7 cellular contexts compared by ENCODE assay signal in the genomic region with DNA sequence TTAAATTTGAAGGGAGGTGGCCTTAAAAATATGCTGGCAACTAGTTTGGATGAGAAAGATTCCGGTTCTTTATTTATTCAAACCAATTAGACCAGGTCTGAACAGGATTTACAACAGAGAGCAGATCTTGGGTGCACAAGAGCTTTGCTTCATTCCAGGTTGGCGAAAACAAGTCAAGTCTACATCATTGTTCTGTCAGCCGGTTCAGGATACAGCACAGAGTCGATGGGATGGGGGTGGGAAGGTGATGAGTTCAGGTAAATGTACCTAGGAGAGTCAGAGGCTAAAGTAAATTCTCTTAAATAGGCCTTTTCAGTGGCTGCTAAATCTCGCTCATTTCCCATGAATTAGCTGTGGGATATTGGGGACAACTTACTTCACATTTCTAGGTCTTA. TPM values are rescaled to one million over a fixed set of nuclear protein-coding genes. Genes with fewer than 3 reads are reported as not detected.
A peak's percentile ranks its signal among the peaks of the same experiment; 100 is the strongest.
DNase-seq lines count a peak whose midpoint lies in the region; ATAC-seq, FAIRE-seq and TF ChIP-seq lines count a peak whose summit lies in the region.

No MANE protein-coding gene starts in this region.

- DNase-seq in HCT116 (ENCODE audit: low read depth, low spot score) (no peak), SJSA1 (ENCODE audit: low read depth in 1 of 2, low spot score in 2 of 2) (no peak), foreskin fibroblast (no peak), small intestine (peak; percentile 37), SW 1271 (lab: John Stamatoyannopoulos, UW) (no peak), OCI-M2 (lab: John Stamatoyannopoulos, UW; ENCODE audit: unreplicated experiment) (no peak), SW480 (ENCODE audit: low spot score) (no peak)

- WGBS in small intestine, 3 donors = 17 to 34% (median 33%) methylated on average over 5 of the region's 5 CpGs

- peak overlapping the region; percentile 68 for H3K9ac ChIP-seq in HCT116 (ENCODE audit: low read length)

- peak overlapping the region; percentile 95 for H3K4me2 ChIP-seq in HCT116 (ENCODE audit: low read length)

- H3K9me3 ChIP-seq in HCT116 (ENCODE audit: control insufficient read depth in 1 of 2, insufficient read depth in 1 of 2, low read depth in 1 of 2, low read length in 2 of 2) (no peaks in the 10 kb centered on the region), SJSA1 (replicated peaks) (no peaks in the 10 kb centered on the region), small intestine (ENCODE audit: control insufficient read depth, low read depth) (no peaks in the 10 kb centered on the region)

- no TSS peak for BruUV-seq in HCT116 (replicated peaks; lab: Mats Ljungman, UMichigan)

- no peak for TF ChIP-seq RAD21 in HCT116 (IDR thresholded peaks at IDR 0.05; ENCODE audit: low read depth)

- RAD21 ChIA-PET in HCT116 (lab: Charles Lee; ENCODE audit: low non-redundant PET in 1 of 2, low total read pairs in 2 of 2, uncharacterized antibody in 2 of 2, unreplicated experiment in 2 of 2) = no interaction called here

- H3K27me3 ChIP-seq in HCT116 (ENCODE audit: insufficient read depth, low read length) = no peaks in the 10 kb centered on the region
- no peaks in the 10 kb centered on the region for H3K27me3 ChIP-seq in SJSA1 (replicated peaks)
- no peaks in the 10 kb centered on the region for H3K27me3 ChIP-seq in small intestine (ENCODE audit: control insufficient read depth in 2 of 2, insufficient read depth in 2 of 2, low read length in 2 of 2)

- no peak for ATAC-seq in HCT116

- peaks cover 53% of the 10 kb centered on the region for H3K79me2 ChIP-seq in HCT116 (ENCODE audit: insufficient read depth, low read length)

- H3K36me3 ChIP-seq in HCT116 (ENCODE audit: control insufficient read depth in 1 of 2, insufficient read depth in 2 of 2, low read length in 2 of 2) = no peaks in the 10 kb centered on the region
- H3K36me3 ChIP-seq in SJSA1 = peaks cover 5% of the 10 kb centered on the region; the same call in 1 of the 2 replicates
- H3K36me3 ChIP-seq in small intestine (ENCODE audit: control insufficient read depth in 2 of 2, insufficient read depth in 2 of 2, low read length in 2 of 2) = no peaks in the 10 kb centered on the region

- TF ChIP-seq POLR2A in HCT116 (IDR thresholded peaks at IDR 0.05; ENCODE audit: borderline replicate concordance, extremely low read depth, insufficient read depth, insufficient read length) = no peak

- H3K4me3 ChIP-seq in HCT116 (replicated peaks in 1 of 2; ENCODE audit: low read depth in 1 of 2, low read length in 2 of 2) (peak overlapping the region; percentile 94 to 96), SJSA1 (peak overlapping the region; percentile 81), foreskin fibroblast (ENCODE audit: low read depth in 1 of 2, low read length in 2 of 2) (peak overlapping the region; percentile 63 to 85), small intestine (ENCODE audit: low read depth in 1 of 2, low read length in 2 of 2) (peak overlapping the region; percentile 38 to 99)

- intact Hi-C loops in HCT116 (cut with micrococcal nuclease) = loop anchor here (5.0 kb wide), 1 partner anchor 153 kb away; no protein-coding TSS in a partner anchor

- H3K4me1 ChIP-seq in HCT116 (ENCODE audit: control insufficient read depth in 1 of 2, insufficient read depth in 2 of 2, low read length in 2 of 2) (peaks cover 17 to 36% of the 10 kb centered on the region in 2 experiments), SJSA1 (replicated peaks) (peaks cover 24% of the 10 kb centered on the region; the same call in 1 of the 2 replicates), small intestine (ENCODE audit: control insufficient read depth in 2 of 2, insufficient read depth in 1 of 2, low read depth in 1 of 2, low read length in 1 of 2) (peaks cover 8 to 14% of the 10 kb centered on the region in 2 donors)

- CTCF ChIA-PET in HCT116 (lab: Charles Lee) = no interaction called here

- 0 out of 2 replicates have a peak, but pooled peaks cover 5% of the 10 kb centered on the region for H4K20me1 ChIP-seq in HCT116 (ENCODE audit: insufficient read depth)

- TF ChIP-seq CTCF in HCT116 (IDR thresholded peaks at IDR 0.05 in 2 of 3, conservative IDR thresholded peaks at IDR 0.05 in 1 of 3; ENCODE audit: borderline replicate concordance in 1 of 3, insufficient read depth in 1 of 3, low read depth in 2 of 3, low read length in 2 of 3) (no peak), foreskin fibroblast (IDR thresholded peaks at IDR 0.05; ENCODE audit: low read depth, low read length) (no peak)

- no peaks in the 10 kb centered on the region for H3K9me2 ChIP-seq in HCT116 (ENCODE audit: insufficient read depth)

- POLR2A ChIA-PET in HCT116 (lab: Charles Lee) = interaction anchor here (0.6 to 1.4 kb wide), 4 partner anchors 9 to 292 kb away, joined by 3 to 5 read pairs (median 3); no protein-coding TSS in a partner anchor

- FAIRE-seq in small intestine (lab: Jason Lieb, UNC) = no peak

- H3K27ac ChIP-seq in HCT116 (ENCODE audit: low read depth, low read length) = peak overlapping the region; percentile 88
- H3K27ac ChIP-seq in SJSA1 = no peak overlapping the region
- H3K27ac ChIP-seq in small intestine (ENCODE audit: low read depth in 1 of 2, low read length in 1 of 2) = peak overlapping the region; percentile 60 to 97

- H2AFZ ChIP-seq in HCT116 (ENCODE audit: low read depth, low read length, poor library complexity, severe bottlenecking) = peak overlapping the region; percentile 66

TF ChIP-seq in HCT116, 20 proteins besides CTCF, POLR2A, EP300 and RAD21:
- no peak for TF ChIP-seq ZNF274 (IDR thresholded peaks at IDR 0.05; ENCODE audit: low read depth, low read length)
- TF ChIP-seq, protein P1, sequence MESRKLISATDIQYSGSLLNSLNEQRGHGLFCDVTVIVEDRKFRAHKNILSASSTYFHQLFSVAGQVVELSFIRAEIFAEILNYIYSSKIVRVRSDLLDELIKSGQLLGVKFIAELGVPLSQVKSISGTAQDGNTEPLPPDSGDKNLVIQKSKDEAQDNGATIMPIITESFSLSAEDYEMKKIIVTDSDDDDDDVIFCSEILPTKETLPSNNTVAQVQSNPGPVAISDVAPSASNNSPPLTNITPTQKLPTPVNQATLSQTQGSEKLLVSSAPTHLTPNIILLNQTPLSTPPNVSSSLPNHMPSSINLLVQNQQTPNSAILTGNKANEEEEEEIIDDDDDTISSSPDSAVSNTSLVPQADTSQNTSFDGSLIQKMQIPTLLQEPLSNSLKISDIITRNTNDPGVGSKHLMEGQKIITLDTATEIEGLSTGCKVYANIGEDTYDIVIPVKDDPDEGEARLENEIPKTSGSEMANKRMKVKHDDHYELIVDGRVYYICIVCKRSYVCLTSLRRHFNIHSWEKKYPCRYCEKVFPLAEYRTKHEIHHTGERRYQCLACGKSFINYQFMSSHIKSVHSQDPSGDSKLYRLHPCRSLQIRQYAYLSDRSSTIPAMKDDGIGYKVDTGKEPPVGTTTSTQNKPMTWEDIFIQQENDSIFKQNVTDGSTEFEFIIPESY (IDR thresholded peaks at IDR 0.05; ENCODE audit: extremely low read depth, insufficient replicate concordance, low read length) = no peak
- no peak for TF ChIP-seq EZH2 (IDR thresholded peaks at IDR 0.05)

RNA-seq across cellular contexts. Expression of gene STIM2, which starts 0.9 kb away (rescaled TPM):
- total RNA-seq in HCT116 (2021; ENCODE audit: unreplicated experiment) = 65.9 TPM
- 25.7 and 28.4 TPM in 2 replicates for polyA plus RNA-seq in HCT116 (2012)
- 13.1 and 27.9 TPM in 2 replicates for total RNA-seq in SJSA1 (2014; rRNA removed; shearing (Covaris generic))
- polyA plus RNA-seq in small intestine = 10 to 100 TPM in 2 of 3 donors, 1 to 10 TPM in 1; 7.6 to 17.4 (median 14.1) TPM
